11 cellular contexts compared by ENCODE assay signal in genomic region chr7:94297397-94297838, GRCh38.
DNase-seq lines count a peak whose midpoint lies in the region; ATAC-seq and TF ChIP-seq lines count a peak whose summit lies in the region.
"Had no signal": no experiment of that assay in that cellular context is flagged by ENCODE, and none has a peak within 500 bp of the region (broad histone marks: within the 10 kb centered on the region; RNA-seq: fewer than 3 reads in every experiment).

No MANE protein-coding gene starts in this region.

- H3K36me3 ChIP-seq in brain microvascular endothelial cell (replicated peaks) (no peaks in the 10 kb centered on the region), hepatocyte (replicated peaks; ENCODE audit: insufficient read depth, low read depth) (no peaks in the 10 kb centered on the region), skeletal muscle tissue (ENCODE audit: control insufficient read depth in 3 of 3, insufficient read depth in 3 of 3, low read length in 3 of 3) (no peaks in the 10 kb centered on the region)

- H3K4me1 ChIP-seq in hepatocyte (ENCODE audit: insufficient read depth) (peaks cover 38% of the 10 kb centered on the region), skeletal muscle tissue (ENCODE audit: control insufficient read depth in 3 of 3, insufficient read depth in 3 of 3, low read length in 3 of 3) (peaks cover 0 to 8% (median 6%) of the 10 kb centered on the region in 3 donors)

- no peak overlapping the region for H2AFZ ChIP-seq in hepatocyte

- H3K4me3 ChIP-seq in brain microvascular endothelial cell (ENCODE audit: low read depth, low read length) (no peak overlapping the region), hepatocyte (no peak overlapping the region), skeletal muscle tissue (ENCODE audit: low read length in 3 of 3) (peak overlapping the region in 1 of 3 donors; percentile 40)
- H3K4me3 ChIP-seq: SK-N-MC had no signal

- WGBS in hepatocyte (ENCODE audit: low lambda C conversion rate, missing lambda C conversion rate): 49% methylated on average over 5 of the region's 5 CpGs

- H3K9me3 ChIP-seq in hepatocyte (ENCODE audit: low read depth): no peaks in the 10 kb centered on the region
- no peaks in the 10 kb centered on the region for H3K9me3 ChIP-seq in skeletal muscle tissue (ENCODE audit: control insufficient read depth in 3 of 3, low read length in 3 of 3)

- H3K9me2 ChIP-seq in hepatocyte (replicated peaks; ENCODE audit: insufficient read depth): no peaks in the 10 kb centered on the region

- no peaks in the 10 kb centered on the region for H4K20me1 ChIP-seq in hepatocyte (ENCODE audit: insufficient read depth, poor library complexity, severe bottlenecking)

- no peak overlapping the region for H3K9ac ChIP-seq in skeletal muscle tissue (ENCODE audit: low read depth in 1 of 3, low read length in 3 of 3)

- no peak for ATAC-seq in GM19023 (IDR thresholded peaks at IDR 0.05; ENCODE audit: unreplicated experiment)

- H3K27ac ChIP-seq in brain microvascular endothelial cell (peak overlapping the region; percentile 98), hepatocyte (peak overlapping the region; percentile 80), skeletal muscle tissue (ENCODE audit: low read depth, low read length) (peak overlapping the region; percentile 36)
- H3K27ac ChIP-seq: SK-N-MC had no signal

- DNase-seq in GM04504 (ENCODE audit: low read depth) (peak; percentile 97), brain microvascular endothelial cell (peak; percentile 94), hepatocyte (ENCODE audit: low spot score) (peak; percentile 61), D341Med (ENCODE audit: low spot score) (no peak), SW480 (ENCODE audit: low spot score) (no peak), DMS79 treated with DMSO at 0.1 percent for 48 hours (lab: John Stamatoyannopoulos, UW) (no peak)
- DNase-seq: COR-L47, NCI-H1436 treated with DMSO at 0.1 percent for 48 hours had no signal

- H3K27me3 ChIP-seq in brain microvascular endothelial cell (replicated peaks) (no peaks in the 10 kb centered on the region), hepatocyte (no peaks in the 10 kb centered on the region), skeletal muscle tissue (ENCODE audit: control insufficient read depth in 3 of 3, insufficient read depth in 3 of 3, low read length in 3 of 3) (no peaks in the 10 kb centered on the region)

- no peaks in the 10 kb centered on the region for H3K79me2 ChIP-seq in hepatocyte

- in situ Hi-C loops in brain microvascular endothelial cell (cut with HindIII; ENCODE audit: low pct_ligation_motif_present, low sequenced_read_pairs): loop anchor here (25.0 kb wide), 1 partner anchor 340 kb away; no protein-coding TSS in a partner anchor

- TF ChIP-seq CTCF in brain microvascular endothelial cell (IDR thresholded peaks at IDR 0.05; ENCODE audit: low read depth, low read length, missing control alignments): no peak
- no peak for TF ChIP-seq CTCF in hepatocyte (IDR thresholded peaks at IDR 0.05; ENCODE audit: poor library complexity)

- peak overlapping the region; percentile 61 for H3K4me2 ChIP-seq in hepatocyte

Comparison
In these comparisons a context has a peak if more than half of its experiments do, and no peak if none do; other contexts are left out.
1. DNase-seq: peak in GM04504 (single experiment), brain microvascular endothelial cell (single experiment) and hepatocyte (single experiment); none in D341Med (single experiment), SW480 (single experiment) and DMS79 treated with DMSO at 0.1 percent for 48 hours (single experiment).
2. H3K27ac ChIP-seq: peak in every context shown above with its lines; median percentile 98 in brain microvascular endothelial cell; 80 in hepatocyte; 36 in skeletal muscle tissue.